Comparison of ENCODE assay signal across 1 cellular context in the genomic region with DNA sequence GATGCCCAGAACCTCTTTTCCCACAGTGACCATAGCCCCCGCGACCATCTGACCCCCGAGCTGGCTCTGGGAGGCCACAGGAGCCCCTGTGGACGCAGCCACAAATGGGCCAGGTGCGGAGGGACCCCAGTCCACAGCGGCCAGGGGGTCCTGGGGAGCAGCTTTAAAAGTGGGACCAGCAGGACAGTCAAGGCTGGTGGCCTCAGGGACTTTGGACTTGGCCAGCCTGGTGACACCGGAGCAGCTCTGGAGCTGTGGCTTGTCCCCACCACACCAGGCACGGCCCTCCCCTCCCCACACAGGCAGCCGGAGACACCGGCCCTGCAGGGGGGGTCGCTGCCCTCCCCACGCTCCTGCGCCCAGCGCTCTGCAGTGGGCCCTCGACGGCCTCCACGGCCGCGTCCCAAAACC.
TF ChIP-seq lines count a peak whose summit lies in the region.

No MANE protein-coding gene starts in this region.

TF ChIP-seq in GM23338, 12 proteins besides CTCF, POLR2A, EP300 and RAD21 (continued from another document):
- TF ChIP-seq POLR2AphosphoS5 (IDR thresholded peaks at IDR 0.05; ENCODE audit: low read depth), result no peak
- TF ChIP-seq STAT1 (IDR thresholded peaks at IDR 0.05; ENCODE audit: unreplicated experiment), result no peak
- TF ChIP-seq, protein P1, sequence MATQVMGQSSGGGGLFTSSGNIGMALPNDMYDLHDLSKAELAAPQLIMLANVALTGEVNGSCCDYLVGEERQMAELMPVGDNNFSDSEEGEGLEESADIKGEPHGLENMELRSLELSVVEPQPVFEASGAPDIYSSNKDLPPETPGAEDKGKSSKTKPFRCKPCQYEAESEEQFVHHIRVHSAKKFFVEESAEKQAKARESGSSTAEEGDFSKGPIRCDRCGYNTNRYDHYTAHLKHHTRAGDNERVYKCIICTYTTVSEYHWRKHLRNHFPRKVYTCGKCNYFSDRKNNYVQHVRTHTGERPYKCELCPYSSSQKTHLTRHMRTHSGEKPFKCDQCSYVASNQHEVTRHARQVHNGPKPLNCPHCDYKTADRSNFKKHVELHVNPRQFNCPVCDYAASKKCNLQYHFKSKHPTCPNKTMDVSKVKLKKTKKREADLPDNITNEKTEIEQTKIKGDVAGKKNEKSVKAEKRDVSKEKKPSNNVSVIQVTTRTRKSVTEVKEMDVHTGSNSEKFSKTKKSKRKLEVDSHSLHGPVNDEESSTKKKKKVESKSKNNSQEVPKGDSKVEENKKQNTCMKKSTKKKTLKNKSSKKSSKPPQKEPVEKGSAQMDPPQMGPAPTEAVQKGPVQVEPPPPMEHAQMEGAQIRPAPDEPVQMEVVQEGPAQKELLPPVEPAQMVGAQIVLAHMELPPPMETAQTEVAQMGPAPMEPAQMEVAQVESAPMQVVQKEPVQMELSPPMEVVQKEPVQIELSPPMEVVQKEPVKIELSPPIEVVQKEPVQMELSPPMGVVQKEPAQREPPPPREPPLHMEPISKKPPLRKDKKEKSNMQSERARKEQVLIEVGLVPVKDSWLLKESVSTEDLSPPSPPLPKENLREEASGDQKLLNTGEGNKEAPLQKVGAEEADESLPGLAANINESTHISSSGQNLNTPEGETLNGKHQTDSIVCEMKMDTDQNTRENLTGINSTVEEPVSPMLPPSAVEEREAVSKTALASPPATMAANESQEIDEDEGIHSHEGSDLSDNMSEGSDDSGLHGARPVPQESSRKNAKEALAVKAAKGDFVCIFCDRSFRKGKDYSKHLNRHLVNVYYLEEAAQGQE (IDR thresholded peaks at IDR 0.05; ENCODE audit: unreplicated experiment), result no peak
- TF ChIP-seq JUNB (IDR thresholded peaks at IDR 0.05; ENCODE audit: unreplicated experiment), result no peak
- no peak for TF ChIP-seq ZNF114 (CRISPR knock-in tag; IDR thresholded peaks at IDR 0.05)
- TF ChIP-seq NANOG (IDR thresholded peaks at IDR 0.05; ENCODE audit: borderline replicate concordance), result no peak
- TF ChIP-seq ZNF331 (CRISPR knock-in tag; IDR thresholded peaks at IDR 0.05; ENCODE audit: low read depth), result no peak
- TF ChIP-seq, protein P2, sequence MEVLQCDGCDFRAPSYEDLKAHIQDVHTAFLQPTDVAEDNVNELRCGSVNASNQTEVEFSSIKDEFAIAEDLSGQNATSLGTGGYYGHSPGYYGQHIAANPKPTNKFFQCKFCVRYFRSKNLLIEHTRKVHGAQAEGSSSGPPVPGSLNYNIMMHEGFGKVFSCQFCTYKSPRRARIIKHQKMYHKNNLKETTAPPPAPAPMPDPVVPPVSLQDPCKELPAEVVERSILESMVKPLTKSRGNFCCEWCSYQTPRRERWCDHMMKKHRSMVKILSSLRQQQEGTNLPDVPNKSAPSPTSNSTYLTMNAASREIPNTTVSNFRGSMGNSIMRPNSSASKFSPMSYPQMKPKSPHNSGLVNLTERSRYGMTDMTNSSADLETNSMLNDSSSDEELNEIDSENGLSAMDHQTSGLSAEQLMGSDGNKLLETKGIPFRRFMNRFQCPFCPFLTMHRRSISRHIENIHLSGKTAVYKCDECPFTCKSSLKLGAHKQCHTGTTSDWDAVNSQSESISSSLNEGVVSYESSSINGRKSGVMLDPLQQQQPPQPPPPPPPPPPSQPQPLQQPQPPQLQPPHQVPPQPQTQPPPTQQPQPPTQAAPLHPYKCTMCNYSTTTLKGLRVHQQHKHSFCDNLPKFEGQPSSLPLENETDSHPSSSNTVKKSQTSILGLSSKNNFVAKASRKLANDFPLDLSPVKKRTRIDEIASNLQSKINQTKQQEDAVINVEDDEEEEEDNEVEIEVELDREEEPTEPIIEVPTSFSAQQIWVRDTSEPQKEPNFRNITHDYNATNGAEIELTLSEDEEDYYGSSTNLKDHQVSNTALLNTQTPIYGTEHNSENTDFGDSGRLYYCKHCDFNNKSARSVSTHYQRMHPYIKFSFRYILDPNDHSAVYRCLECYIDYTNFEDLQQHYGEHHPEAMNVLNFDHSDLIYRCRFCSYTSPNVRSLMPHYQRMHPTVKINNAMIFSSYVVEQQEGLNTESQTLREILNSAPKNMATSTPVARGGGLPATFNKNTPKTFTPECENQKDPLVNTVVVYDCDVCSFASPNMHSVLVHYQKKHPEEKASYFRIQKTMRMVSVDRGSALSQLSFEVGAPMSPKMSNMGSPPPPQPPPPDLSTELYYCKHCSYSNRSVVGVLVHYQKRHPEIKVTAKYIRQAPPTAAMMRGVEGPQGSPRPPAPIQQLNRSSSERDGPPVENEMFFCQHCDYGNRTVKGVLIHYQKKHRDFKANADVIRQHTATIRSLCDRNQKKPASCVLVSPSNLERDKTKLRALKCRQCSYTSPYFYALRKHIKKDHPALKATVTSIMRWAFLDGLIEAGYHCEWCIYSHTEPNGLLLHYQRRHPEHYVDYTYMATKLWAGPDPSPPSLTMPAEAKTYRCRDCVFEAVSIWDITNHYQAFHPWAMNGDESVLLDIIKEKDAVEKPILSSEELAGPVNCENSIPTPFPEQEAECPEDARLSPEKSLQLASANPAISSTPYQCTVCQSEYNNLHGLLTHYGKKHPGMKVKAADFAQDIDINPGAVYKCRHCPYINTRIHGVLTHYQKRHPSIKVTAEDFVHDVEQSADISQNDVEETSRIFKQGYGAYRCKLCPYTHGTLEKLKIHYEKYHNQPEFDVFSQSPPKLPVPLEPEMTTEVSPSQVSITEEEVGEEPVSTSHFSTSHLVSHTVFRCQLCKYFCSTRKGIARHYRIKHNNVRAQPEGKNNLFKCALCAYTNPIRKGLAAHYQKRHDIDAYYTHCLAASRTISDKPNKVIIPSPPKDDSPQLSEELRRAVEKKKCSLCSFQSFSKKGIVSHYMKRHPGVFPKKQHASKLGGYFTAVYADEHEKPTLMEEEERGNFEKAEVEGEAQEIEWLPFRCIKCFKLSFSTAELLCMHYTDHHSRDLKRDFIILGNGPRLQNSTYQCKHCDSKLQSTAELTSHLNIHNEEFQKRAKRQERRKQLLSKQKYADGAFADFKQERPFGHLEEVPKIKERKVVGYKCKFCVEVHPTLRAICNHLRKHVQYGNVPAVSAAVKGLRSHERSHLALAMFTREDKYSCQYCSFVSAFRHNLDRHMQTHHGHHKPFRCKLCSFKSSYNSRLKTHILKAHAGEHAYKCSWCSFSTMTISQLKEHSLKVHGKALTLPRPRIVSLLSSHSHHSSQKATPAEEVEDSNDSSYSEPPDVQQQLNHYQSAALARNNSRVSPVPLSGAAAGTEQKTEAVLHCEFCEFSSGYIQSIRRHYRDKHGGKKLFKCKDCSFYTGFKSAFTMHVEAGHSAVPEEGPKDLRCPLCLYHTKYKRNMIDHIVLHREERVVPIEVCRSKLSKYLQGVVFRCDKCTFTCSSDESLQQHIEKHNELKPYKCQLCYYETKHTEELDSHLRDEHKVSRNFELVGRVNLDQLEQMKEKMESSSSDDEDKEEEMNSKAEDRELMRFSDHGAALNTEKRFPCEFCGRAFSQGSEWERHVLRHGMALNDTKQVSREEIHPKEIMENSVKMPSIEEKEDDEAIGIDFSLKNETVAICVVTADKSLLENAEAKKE (CRISPR knock-in tag; IDR thresholded peaks at IDR 0.05), result no peak
- TF ChIP-seq, protein P3, sequence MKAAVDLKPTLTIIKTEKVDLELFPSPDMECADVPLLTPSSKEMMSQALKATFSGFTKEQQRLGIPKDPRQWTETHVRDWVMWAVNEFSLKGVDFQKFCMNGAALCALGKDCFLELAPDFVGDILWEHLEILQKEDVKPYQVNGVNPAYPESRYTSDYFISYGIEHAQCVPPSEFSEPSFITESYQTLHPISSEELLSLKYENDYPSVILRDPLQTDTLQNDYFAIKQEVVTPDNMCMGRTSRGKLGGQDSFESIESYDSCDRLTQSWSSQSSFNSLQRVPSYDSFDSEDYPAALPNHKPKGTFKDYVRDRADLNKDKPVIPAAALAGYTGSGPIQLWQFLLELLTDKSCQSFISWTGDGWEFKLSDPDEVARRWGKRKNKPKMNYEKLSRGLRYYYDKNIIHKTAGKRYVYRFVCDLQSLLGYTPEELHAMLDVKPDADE (IDR thresholded peaks at IDR 0.05), result no peak
- no peak for TF ChIP-seq EZH2phosphoT487 (IDR thresholded peaks at IDR 0.05; ENCODE audit: unreplicated experiment)
